ENCODE assay signal across 27 cellular contexts in the genomic region with DNA sequence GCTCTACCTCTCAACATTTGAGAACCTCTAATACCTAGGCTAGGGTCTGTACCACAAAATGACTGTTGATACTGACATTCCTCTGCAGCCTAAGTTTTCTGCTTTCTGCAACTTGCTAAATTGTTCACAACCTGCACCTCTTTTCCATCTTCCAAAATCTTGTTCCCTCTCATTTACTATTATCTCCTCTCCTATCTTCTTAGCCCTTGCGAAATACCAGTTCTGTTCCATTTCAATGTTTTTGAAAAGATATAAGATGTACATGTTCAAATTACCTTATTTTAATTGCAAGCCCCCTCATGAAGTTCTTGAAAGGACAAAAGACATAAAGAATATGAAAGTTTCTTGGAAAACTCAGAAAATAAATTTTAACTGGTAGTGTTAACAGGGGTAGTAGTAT.
"Had no signal": no experiment of that assay in that cellular context is flagged by ENCODE, and none has a peak within 500 bp of the region (broad histone marks: within the 10 kb centered on the region; RNA-seq: fewer than 3 reads in every experiment).

No MANE protein-coding gene starts in this region.

- H3K36me3 Mint-ChIP-seq: immature natural killer cell had no signal

- H3K4me3 ChIP-seq: left lung, lower lobe of right lung, ovary, right atrium auricular region, right lobe of liver, smooth muscle cell, tibial nerve had no signal

- H3K27me3 ChIP-seq: left lung, ovary, right atrium auricular region, right lobe of liver, tibial nerve had no signal

- FAIRE-seq: islet of Langerhans, kidney, urothelium cell line had no signal

- H3K36me3 ChIP-seq: left lung, lower lobe of right lung, ovary, right atrium auricular region, right lobe of liver, tibial nerve had no signal

- H3K27me3 Mint-ChIP-seq: naive thymus-derived CD8-positive, alpha-beta T cell; progenitor cell of endocrine pancreas; stimulated activated memory B cell treated with anti-CD40 and anti-IgM and Interleukin-4, amounts not matched to agents 10 μg/mL and 1 μg/mL and 100 μg/mL, for 72 hours; stimulated activated naive CD8-positive, alpha-beta T cell treated with anti-CD3 and anti-CD28 coated beads, Interleukin-15, amount 100 ng/mL, for 72 hours; type B pancreatic cell had no signal

- H3K4me3 Mint-ChIP-seq: immature natural killer cell; naive thymus-derived CD8-positive, alpha-beta T cell; nephron; stimulated activated memory B cell treated with anti-CD40 and anti-IgM and Interleukin-4, amounts not matched to agents 10 μg/mL and 1 μg/mL and 100 μg/mL, for 72 hours; stimulated activated naive CD8-positive, alpha-beta T cell treated with anti-CD3 and anti-CD28 coated beads, Interleukin-15, amount 100 ng/mL, for 72 hours; type B pancreatic cell had no signal

- DNase-seq: hypothalamus; immature natural killer cell; kidney; left colon; left lung; lower lobe of right lung; mammary epithelial cell; mesenchymal stem cell; naive thymus-derived CD8-positive, alpha-beta T cell; ovary; right lobe of liver; stimulated activated CD4-positive, alpha-beta T cell treated with anti-CD3 and anti-CD28 coated beads, Interleukin-1b, Interleukin-23, amount 100 ng/mL, for 48 hours; stimulated activated CD4-positive, alpha-beta T cell treated with anti-CD3 and anti-CD28 coated beads, Interleukin-2, amount 100 ng/mL, for 48 hours; stimulated activated CD4-positive, alpha-beta T cell treated with anti-CD3 and anti-CD28 coated beads, Interleukin-4, amount 100 ng/mL, for 4 hours; stimulated activated CD8-positive, alpha-beta memory T cell treated with anti-CD3 and anti-CD28 coated beads, Interleukin-4, amount 100 ng/mL, for 48 hours; stimulated activated naive CD4-positive, alpha-beta T cell treated with Interleukin-2 at 50 U/mL for 16 hours; stimulated activated naive CD8-positive, alpha-beta T cell treated with anti-CD3 and anti-CD28 coated beads, Interleukin-15, amount 100 ng/mL, for 72 hours; substantia nigra had no signal

- H3K27ac Mint-ChIP-seq: nephron; progenitor cell of endocrine pancreas; stimulated activated memory B cell treated with anti-CD40 and anti-IgM and Interleukin-4, amounts not matched to agents 10 μg/mL and 1 μg/mL and 100 μg/mL, for 72 hours; type B pancreatic cell had no signal

- ATAC-seq: left colon; left lung; lower lobe of right lung; naive thymus-derived CD8-positive, alpha-beta T cell; right lobe of liver; stimulated activated memory B cell treated with anti-CD40 and anti-IgM and Interleukin-4, amounts not matched to agents 10 μg/mL and 1 μg/mL and 100 μg/mL, for 72 hours; stimulated activated naive CD8-positive, alpha-beta T cell treated with anti-CD3 and anti-CD28 coated beads, Interleukin-15, amount 100 ng/mL, for 72 hours had no signal

- H3K9me3 Mint-ChIP-seq: immature natural killer cell; naive thymus-derived CD8-positive, alpha-beta T cell; stimulated activated memory B cell treated with anti-CD40 and anti-IgM and Interleukin-4, amounts not matched to agents 10 μg/mL and 1 μg/mL and 100 μg/mL, for 72 hours had no signal

- H3K4me2 ChIP-seq: smooth muscle cell had no signal

- H3K27ac ChIP-seq: left lung, lower lobe of right lung, ovary, right atrium auricular region, right lobe of liver, tibial nerve had no signal

- H3K9me3 ChIP-seq: left lung, lower lobe of right lung, ovary, right atrium auricular region, right lobe of liver, tibial nerve had no signal
